In genomic region chr20:17417221-17417620, GRCh38 we compare ENCODE assay signal across 16 cellular contexts.
A peak's percentile ranks its signal among the peaks of the same experiment; 100 is the strongest.
DNase-seq lines count a peak whose midpoint lies in the region; ATAC-seq and TF ChIP-seq lines count a peak whose summit lies in the region.
"Had no signal": no experiment of that assay in that cellular context is flagged by ENCODE, and none has a peak within 500 bp of the region (broad histone marks: within the 10 kb centered on the region; RNA-seq: fewer than 3 reads in every experiment).

No MANE protein-coding gene starts in this region.

- ATAC-seq in Right ventricle myocardium inferior, result no peak
- ATAC-seq in HG03280 (IDR thresholded peaks at IDR 0.05; ENCODE audit: unreplicated experiment), result no peak
- ATAC-seq: HCT116 had no signal

- peak; percentile 43 for DNase-seq in NCI-H1436 (lab: John Stamatoyannopoulos, UW)
- DNase-seq in NCI-H1436 treated with DMSO at 0.1 percent for 48 hours (lab: John Stamatoyannopoulos, UW), result no peak
- peak; percentile 8 for DNase-seq in LHCN-M2 (ENCODE audit: low read depth)
- peak; percentile 89 for DNase-seq in NCI-H69 (lab: John Stamatoyannopoulos, UW)
- peak; percentile 5 for DNase-seq in fibroblast of mammary gland (ENCODE audit: low read depth)
- DNase-seq in Right ventricle myocardium inferior (ENCODE audit: missing footprints), result no peak
- DNase-seq in glomerular visceral epithelial cell (ENCODE audit: extremely low spot score), result no peak
- DNase-seq: Calu3; CD4-positive, alpha-beta memory T cell; DMS79 treated with DMSO at 0.1 percent for 48 hours; GF-D8; GOT3; H7 had no signal

- intact Hi-C loops in Right ventricle myocardium inferior (cut with DNase I), result no loop called here

- no peak for TF ChIP-seq CTCF in fibroblast of mammary gland (conservative IDR thresholded peaks at IDR 0.05; ENCODE audit: control insufficient read depth, insufficient read depth, low read depth, low read length)

- H3K4me3 ChIP-seq in fibroblast of mammary gland (ENCODE audit: control insufficient read depth, low read depth, low read length), result no peak overlapping the region
- H3K4me3 ChIP-seq: BLaER1 had no signal

Comparison
In these comparisons a context has a peak if more than half of its experiments do, and no peak if none do; other contexts are left out.
1. DNase-seq: peak in NCI-H1436 (single experiment), LHCN-M2 (single experiment), NCI-H69 (single experiment) and fibroblast of mammary gland (single experiment); none in NCI-H1436 treated with DMSO at 0.1 percent for 48 hours (single experiment), Right ventricle myocardium inferior (single experiment) and glomerular visceral epithelial cell (single experiment).